Comparison of ENCODE assay signal across 8 cellular contexts in genomic region chr11:73143126-73143838, GRCh38. TPM values are rescaled to one million over a fixed set of nuclear protein-coding genes. Genes with fewer than 3 reads are reported as not detected.
DNase-seq lines count a peak whose midpoint lies in the region; ATAC-seq and TF ChIP-seq lines count a peak whose summit lies in the region.

No MANE protein-coding gene starts in this region.

- H3K4me1 ChIP-seq in PC-9 (replicated peaks; ENCODE audit: insufficient read depth) (peaks cover 20% of the 10 kb centered on the region), ectodermal cell (ENCODE audit: control insufficient read depth, insufficient read depth, low read length) (peaks cover 8% of the 10 kb centered on the region)

- intact Hi-C loops in PC-9 (cut with micrococcal nuclease; ENCODE audit: unreplicated experiment) = loop anchor here (2.0 kb wide), 1 partner anchor 36 kb away; no protein-coding TSS in a partner anchor

- H3K79me2 ChIP-seq in PC-9 (ENCODE audit: low read depth) = peaks cover 24% of the 10 kb centered on the region

- no peaks in the 10 kb centered on the region for H4K20me1 ChIP-seq in PC-9 (ENCODE audit: insufficient read depth)

- TF ChIP-seq CTCF in PC-9 (conservative IDR thresholded peaks at IDR 0.05) = no peak

- CTCF ChIA-PET in PC-9 (lab: Charles Lee) = interaction anchor here (0.6 to 1.7 kb wide), 9 partner anchors 13 to 620 kb away, joined by 3 to 14 read pairs (median 6); no protein-coding TSS in a partner anchor

- H3K27ac ChIP-seq in PC-9 (no peak overlapping the region), ectodermal cell (ENCODE audit: insufficient read depth, low read depth, low read length, poor library complexity, severe bottlenecking) (peak overlapping the region; percentile 57)

- H3K36me3 ChIP-seq in PC-9 (ENCODE audit: low read depth) (no peaks in the 10 kb centered on the region), ectodermal cell (ENCODE audit: control insufficient read depth, insufficient read depth, low read length) (no peaks in the 10 kb centered on the region)

- POLR2A ChIA-PET in PC-9 (lab: Charles Lee; ENCODE audit: unreplicated experiment) = interaction anchor here (0.6 kb wide), 3 partner anchors 10 to 637 kb away, joined by 3 to 7 read pairs (median 4); no protein-coding TSS in a partner anchor

- no TSS peak for BruUV-seq in PC-9 (replicated peaks; lab: Mats Ljungman, UMichigan)

- H3K27me3 ChIP-seq in PC-9 (ENCODE audit: insufficient read depth, low read depth) (no peaks in the 10 kb centered on the region), ectodermal cell (ENCODE audit: control insufficient read depth, insufficient read depth, low read length, poor library complexity, severe bottlenecking) (no peaks in the 10 kb centered on the region)

- H3K4me3 ChIP-seq in PC-9 (peak overlapping the region; percentile 98; the same call in 1 of the 2 replicates), ectodermal cell (ENCODE audit: insufficient read depth, low read depth, low read length) (peak overlapping the region; percentile 31)

- peaks cover 11% of the 10 kb centered on the region; the same call in 1 of the 2 replicates for H3F3A ChIP-seq in PC-9 (ENCODE audit: insufficient read depth, low read depth)

- peak; percentile 15 for ATAC-seq in GM18517 (IDR thresholded peaks at IDR 0.05; ENCODE audit: unreplicated experiment)

- 47 to 49% methylated on average over 13 of the region's 13 CpGs for WGBS in ectodermal cell, 2 experiments

- no peak overlapping the region; the same call in 1 of the 2 replicates for H2AFZ ChIP-seq in PC-9

- peak; percentile 21 for DNase-seq in AG08396 (ENCODE audit: low spot score)
- peak in 1 of 2 experiments; percentile 33 for DNase-seq in PC-9
- peak; percentile 64 for DNase-seq in myocyte (ENCODE audit: low read depth)
- no peak for DNase-seq in stimulated activated CD8-positive, alpha-beta memory T cell treated with anti-CD3 and anti-CD28 coated beads, Interleukin-4, amount 100 ng/mL, for 48 hours
- DNase-seq in NCI-H345 treated with DMSO at 0.1 percent for 48 hours (lab: John Stamatoyannopoulos, UW; ENCODE audit: unreplicated experiment) = no peak
- no peak for DNase-seq in NCI-H128 (lab: John Stamatoyannopoulos, UW; ENCODE audit: unreplicated experiment)

- H3K4me2 ChIP-seq in PC-9 = peak overlapping the region; percentile 80

- no peaks in the 10 kb centered on the region for H3K9me3 ChIP-seq in PC-9 (ENCODE audit: insufficient read depth, low read depth)
- H3K9me3 ChIP-seq in ectodermal cell (ENCODE audit: control insufficient read depth, low read length) = no peaks in the 10 kb centered on the region

- H3K9me2 ChIP-seq in PC-9 (ENCODE audit: insufficient read depth) = no peaks in the 10 kb centered on the region

RNA-seq across cellular contexts. Expression of gene FCHSD2, which starts 1.2 kb away (rescaled TPM):
- 20.5 and 22.6 TPM in 2 replicates for total RNA-seq in PC-9 (2021)
- 27.3 TPM for polyA plus RNA-seq in ectodermal cell (2013, experiment 1 of 4)
- 24.3 TPM for polyA plus RNA-seq in ectodermal cell (2013, experiment 2 of 4)
- 17.8 TPM for polyA plus RNA-seq in ectodermal cell (2013, experiment 3 of 4)
- 18.4 TPM for polyA plus RNA-seq in ectodermal cell (2013, experiment 4 of 4)
- 11.1 and 13.1 TPM in 2 replicates for total RNA-seq in myocyte
- polyA plus RNA-seq in myocyte (2012) = 17.2 TPM

Comparison
In these comparisons a context has a peak if more than half of its experiments do, and no peak if none do; other contexts are left out.
1. DNase-seq: peak in AG08396 (single experiment) and myocyte (single experiment); none in stimulated activated CD8-positive, alpha-beta memory T cell treated with anti-CD3 and anti-CD28 coated beads, Interleukin-4, amount 100 ng/mL, for 48 hours (single experiment), NCI-H345 treated with DMSO at 0.1 percent for 48 hours (single experiment) and NCI-H128 (single experiment).